Comparison of ENCODE assay signal across 8 cellular contexts in genomic region chr14:23300687-23301223, GRCh38. TPM values are rescaled to one million over a fixed set of nuclear protein-coding genes. Genes with fewer than 3 reads are reported as not detected.
DNase-seq lines count a peak whose midpoint lies in the region; ATAC-seq and TF ChIP-seq lines count a peak whose summit lies in the region.

No MANE protein-coding gene starts in this region.

- peaks cover 4% of the 10 kb centered on the region for H3K27me3 Mint-ChIP-seq in activated naive CD4-positive, alpha-beta T cell treated with anti-CD3 and anti-CD28 coated beads, Interleukin-2, amount 50 U/mL, for 24 hours

- H3K4me1 ChIP-seq in heart left ventricle = peaks cover 0 to 54% (median 28%) of the 10 kb centered on the region in 12 donors

- 2 to 6% (median 2%) methylated on average over 13 of the region's 13 CpGs for WGBS in heart left ventricle, 4 donors

- peak overlapping the region; percentile 94 to 100 (median 98) for H3K27ac ChIP-seq in heart left ventricle

- peak; percentile 23 to 65 (median 51) for ATAC-seq in heart left ventricle
- ATAC-seq in HG02610 (IDR thresholded peaks at IDR 0.05; ENCODE audit: unreplicated experiment) = no peak
- ATAC-seq in GM21360 (IDR thresholded peaks at IDR 0.05; ENCODE audit: unreplicated experiment) = no peak

- intact Hi-C loops in heart left ventricle (cut with DNase I) = loop anchor here in 6 of 10 donors (1.0 to 10.0 kb wide), 7 partner anchors 14 to 254 kb away; partner anchors contain the start of genes HOMEZ (in 3 of the 6), ACIN1 (in 1 of the 6), C14orf119 (in 1 of the 6) and PABPN1 (in 1 of the 6)

- H3K36me3 ChIP-seq in heart left ventricle = peaks cover 0 to 35% (median 26%) of the 10 kb centered on the region in 9 donors

- H3K9me3 ChIP-seq in heart left ventricle = no peaks in the 10 kb centered on the region

- H3K9me3 Mint-ChIP-seq in activated naive CD4-positive, alpha-beta T cell treated with anti-CD3 and anti-CD28 coated beads, Interleukin-2, amount 50 U/mL, for 24 hours = no peaks in the 10 kb centered on the region

- H3K4me3 Mint-ChIP-seq in activated naive CD4-positive, alpha-beta T cell treated with anti-CD3 and anti-CD28 coated beads, Interleukin-2, amount 50 U/mL, for 24 hours = peak overlapping the region; percentile 91

- H3K36me3 Mint-ChIP-seq in activated naive CD4-positive, alpha-beta T cell treated with anti-CD3 and anti-CD28 coated beads, Interleukin-2, amount 50 U/mL, for 24 hours = peaks cover 2% of the 10 kb centered on the region

- peak overlapping the region; percentile 91 for H3K27ac Mint-ChIP-seq in activated naive CD4-positive, alpha-beta T cell treated with anti-CD3 and anti-CD28 coated beads, Interleukin-2, amount 50 U/mL, for 24 hours

- peak overlapping the region; percentile 88 for H3K4me3 ChIP-seq in Jurkat, Clone E6-1 (ENCODE audit: low read length)
- peak overlapping the region; percentile 48 to 95 (median 80) for H3K4me3 ChIP-seq in heart left ventricle

- DNase-seq in COLO668 (lab: John Stamatoyannopoulos, UW; ENCODE audit: unreplicated experiment) (peak; percentile 42), heart left ventricle (peak; percentile 66 to 87 (median 78)), pons (ENCODE audit: low spot score) (peak; percentile 68), SKM-1 (lab: John Stamatoyannopoulos, UW; ENCODE audit: unreplicated experiment) (no peak)
- DNase-seq in Jurkat, Clone E6-1 (ENCODE audit: low read depth, low spot score) = no peak

- TF ChIP-seq CTCF in heart left ventricle (IDR thresholded peaks at IDR 0.05) = no peak

- H3K4me1 Mint-ChIP-seq in activated naive CD4-positive, alpha-beta T cell treated with anti-CD3 and anti-CD28 coated beads, Interleukin-2, amount 50 U/mL, for 24 hours = peaks cover 31% of the 10 kb centered on the region

- TF ChIP-seq POLR2A in heart left ventricle (IDR thresholded peaks at IDR 0.05) = no peak

- H3K27me3 ChIP-seq in heart left ventricle = no peaks in the 10 kb centered on the region

RNA-seq across cellular contexts. Expression of gene PPP1R3E, which starts 1.9 kb away (rescaled TPM):
- polyA plus RNA-seq in Jurkat, Clone E6-1 (2012; ENCODE audit: insufficient read depth, insufficient read length) = 19.1 TPM
- 10 to 100 TPM in 2 of 9 donors, 1 to 10 TPM in 7; 2.9 to 11.4 (median 5.6) TPM for total RNA-seq in heart left ventricle
- 10 to 100 TPM in 1 of 2 donors, 1 to 10 TPM in 1; 2.1 to 10.1 TPM for polyA plus RNA-seq in heart left ventricle

RNA-seq across cellular contexts. Expression of gene BCL2L2, which starts 5.9 kb away (rescaled TPM):
- polyA plus RNA-seq in Jurkat, Clone E6-1 (2012; ENCODE audit: insufficient read depth, insufficient read length) = 1.2 TPM
- 10 to 100 TPM; 30.0 to 40.3 (median 36.7) TPM for total RNA-seq in heart left ventricle
- 10 to 100 TPM; 16.6 to 52.9 TPM for polyA plus RNA-seq in heart left ventricle

RNA-seq across cellular contexts. Expression of gene HOMEZ, which starts 14.8 kb away (rescaled TPM):
- polyA plus RNA-seq in Jurkat, Clone E6-1 (2012; ENCODE audit: insufficient read depth, insufficient read length) = 18.1 TPM
- 10 to 100 TPM in 5 of 9 donors, 1 to 10 TPM in 4; 7.7 to 13.0 (median 10.0) TPM for total RNA-seq in heart left ventricle
- polyA plus RNA-seq in heart left ventricle = 1 to 10 TPM; 6.2 to 9.2 TPM

RNA-seq across cellular contexts. Expression of gene PABPN1, which starts 20.5 kb away (rescaled TPM):
- polyA plus RNA-seq in Jurkat, Clone E6-1 (2012; ENCODE audit: insufficient read depth, insufficient read length) = 267 TPM
- 10 to 100 TPM; 23.7 to 85.1 (median 62.5) TPM for total RNA-seq in heart left ventricle
- polyA plus RNA-seq in heart left ventricle = 100 to 1,000 TPM in 1 of 2 donors, 10 to 100 TPM in 1; 48.6 to 102 TPM

RNA-seq across cellular contexts. Expression of gene SLC22A17, which starts 51.9 kb away (rescaled TPM):
- 22.7 TPM for polyA plus RNA-seq in Jurkat, Clone E6-1 (2012; ENCODE audit: insufficient read depth, insufficient read length)
- total RNA-seq in heart left ventricle = 10 to 100 TPM in 4 of 9 donors, 1 to 10 TPM in 5; 8.5 to 14.9 (median 9.9) TPM
- polyA plus RNA-seq in heart left ventricle = 1 to 10 TPM; 7.2 to 9.7 TPM

Comparison
In these comparisons a context has a peak if more than half of its experiments do, and no peak if none do; other contexts are left out.
1. DNase-seq: peak in COLO668 (single experiment), heart left ventricle (5 of 5) and pons (single experiment); none in Jurkat, Clone E6-1 (single experiment) and SKM-1 (single experiment).
2. ATAC-seq: peak in heart left ventricle (4 of 4); none in HG02610 (single experiment) and GM21360 (single experiment).